Comparison of ENCODE assay signal across 15 cellular contexts in genomic region chr7:18829101-18829486, GRCh38.
"Had no signal": no experiment of that assay in that cellular context is flagged by ENCODE, and none has a peak within 500 bp of the region (broad histone marks: within the 10 kb centered on the region; RNA-seq: fewer than 3 reads in every experiment).

No MANE protein-coding gene starts in this region.

- H3K9me3 ChIP-seq: gastrocnemius medialis, heart right ventricle, prostate gland, stomach had no signal

- H3K36me3 Mint-ChIP-seq: activated CD4-positive, alpha-beta memory T cell treated with anti-CD3 and anti-CD28 coated beads for 36 hours; activated CD8-positive, alpha-beta memory T cell treated with anti-CD3 and anti-CD28 coated beads, Interleukin-2, amount 10 ng/mL, durations not matched to agents 7 days and 5 days; activated naive CD4-positive, alpha-beta T cell treated with anti-CD3 and anti-CD28 coated beads, Interleukin-2, amount 10 ng/mL, durations not matched to agents 7 days and 5 days; natural killer cell had no signal

- H3K27ac Mint-ChIP-seq: activated CD4-positive, alpha-beta memory T cell treated with anti-CD3 and anti-CD28 coated beads for 36 hours; activated CD4-positive, alpha-beta T cell treated with anti-CD3 and anti-CD28 coated beads for 36 hours; activated CD8-positive, alpha-beta memory T cell treated with anti-CD3 and anti-CD28 coated beads, Interleukin-2, amount 10 ng/mL, durations not matched to agents 7 days and 5 days; activated naive CD4-positive, alpha-beta T cell treated with anti-CD3 and anti-CD28 coated beads, Interleukin-2, amount 10 ng/mL, durations not matched to agents 7 days and 5 days; activated T-helper 2 cell treated with anti-CD3 and anti-CD28 coated beads, Interferon-gamma antibody, Interleukin-2, Interleukin-4, amounts not matched to agents 10 μg/mL and 5 μg/mL and 100 μg/mL, durations not matched to agents 14 hours and 24 hours and 36 hours; natural killer cell; T-helper 17 cell had no signal

- H3K9me3 Mint-ChIP-seq: activated CD4-positive, alpha-beta memory T cell treated with anti-CD3 and anti-CD28 coated beads for 36 hours; activated T-helper 2 cell treated with anti-CD3 and anti-CD28 coated beads, Interferon-gamma antibody, Interleukin-2, Interleukin-4, amounts not matched to agents 10 μg/mL and 5 μg/mL and 100 μg/mL, durations not matched to agents 14 hours and 24 hours and 36 hours had no signal

- H3K27ac ChIP-seq: epithelial cell of prostate, gastrocnemius medialis, heart right ventricle, prostate gland had no signal

- H3K27me3 ChIP-seq: gastrocnemius medialis, heart right ventricle, stomach had no signal

- H3K4me3 Mint-ChIP-seq: activated CD4-positive, alpha-beta memory T cell treated with anti-CD3 and anti-CD28 coated beads for 36 hours; activated CD4-positive, alpha-beta T cell treated with anti-CD3 and anti-CD28 coated beads for 36 hours; activated CD8-positive, alpha-beta memory T cell treated with anti-CD3 and anti-CD28 coated beads, Interleukin-2, amount 10 ng/mL, durations not matched to agents 7 days and 5 days; activated naive CD4-positive, alpha-beta T cell treated with anti-CD3 and anti-CD28 coated beads, Interleukin-2, amount 10 ng/mL, durations not matched to agents 7 days and 5 days; natural killer cell; T-helper 17 cell had no signal

- H3K27me3 Mint-ChIP-seq: activated CD4-positive, alpha-beta memory T cell treated with anti-CD3 and anti-CD28 coated beads for 36 hours; activated CD4-positive, alpha-beta T cell treated with anti-CD3 and anti-CD28 coated beads for 36 hours; activated CD8-positive, alpha-beta memory T cell treated with anti-CD3 and anti-CD28 coated beads, Interleukin-2, amount 10 ng/mL, durations not matched to agents 7 days and 5 days; activated naive CD4-positive, alpha-beta T cell treated with anti-CD3 and anti-CD28 coated beads, Interleukin-2, amount 10 ng/mL, durations not matched to agents 7 days and 5 days; T-helper 17 cell had no signal

- H3K4me1 Mint-ChIP-seq: activated CD4-positive, alpha-beta T cell treated with anti-CD3 and anti-CD28 coated beads for 36 hours; activated CD8-positive, alpha-beta memory T cell treated with anti-CD3 and anti-CD28 coated beads, Interleukin-2, amount 10 ng/mL, durations not matched to agents 7 days and 5 days; activated naive CD4-positive, alpha-beta T cell treated with anti-CD3 and anti-CD28 coated beads, Interleukin-2, amount 10 ng/mL, durations not matched to agents 7 days and 5 days; natural killer cell; T-helper 17 cell had no signal

- DNase-seq: activated CD4-positive, alpha-beta memory T cell treated with anti-CD3 and anti-CD28 coated beads for 36 hours; activated CD4-positive, alpha-beta T cell treated with anti-CD3 and anti-CD28 coated beads for 36 hours; activated CD8-positive, alpha-beta memory T cell treated with anti-CD3 and anti-CD28 coated beads, Interleukin-2, amount 10 ng/mL, durations not matched to agents 7 days and 5 days; activated naive CD4-positive, alpha-beta T cell treated with anti-CD3 and anti-CD28 coated beads, Interleukin-2, amount 10 ng/mL, durations not matched to agents 7 days and 5 days; activated T-cell treated with anti-CD3 and anti-CD28 coated beads, Interleukin-2, amount 50 U/mL, for 1 hour; heart right ventricle; left cardiac atrium; natural killer cell; right cardiac atrium; stomach; T-helper 17 cell had no signal

- H3K4me1 ChIP-seq: gastrocnemius medialis, prostate gland had no signal

- H3K4me3 ChIP-seq: gastrocnemius medialis, heart right ventricle, prostate gland, stomach had no signal

- H3K36me3 ChIP-seq: gastrocnemius medialis, heart right ventricle, prostate gland, stomach had no signal
